Comparison of ENCODE assay signal across 29 cellular contexts in genomic region chr20:41750137-41750536, GRCh38.
"Had no signal": no experiment of that assay in that cellular context is flagged by ENCODE, and none has a peak within 500 bp of the region (broad histone marks: within the 10 kb centered on the region; RNA-seq: fewer than 3 reads in every experiment).

No MANE protein-coding gene starts in this region.

- H3K9me3 Mint-ChIP-seq: natural killer cell treated with Interleukin-12 subunit alpha and Interleukin-12 subunit beta and Interleukin-15 and Interleukin-18, amount 100 ng/mL, for 72 hours; stimulated activated memory B cell treated with anti-CD40 and anti-IgM and Interleukin-4, amounts not matched to agents 10 μg/mL and 1 μg/mL and 100 μg/mL, for 72 hours; stimulated activated naive CD8-positive, alpha-beta T cell treated with anti-CD3 and anti-CD28 coated beads, Interleukin-15, amount 100 ng/mL, for 72 hours; type B pancreatic cell had no signal

- H3K9me3 ChIP-seq: neutrophil, ovary, prostate gland, right lobe of liver, sigmoid colon, suprapubic skin, testis, tibial artery, transverse colon, upper lobe of right lung, uterus had no signal

- H3K4me3 ChIP-seq: ovary, prostate gland, right lobe of liver, sigmoid colon, suprapubic skin, testis, tibial artery, transverse colon, upper lobe of right lung, uterus had no signal

- H3K27me3 ChIP-seq: neutrophil, ovary, right lobe of liver, sigmoid colon, testis, transverse colon, upper lobe of right lung, uterus had no signal

- H3K4me1 ChIP-seq: prostate gland, right lobe of liver, sigmoid colon, suprapubic skin, testis, tibial artery, transverse colon, upper lobe of right lung, uterus had no signal

- H3K4me3 Mint-ChIP-seq: naive B cell; naive thymus-derived CD8-positive, alpha-beta T cell; natural killer cell treated with Interleukin-12 subunit alpha and Interleukin-12 subunit beta and Interleukin-15 and Interleukin-18, amount 100 ng/mL, for 72 hours; nephron progenitor cell; neural crest cell; stimulated activated memory B cell treated with anti-CD40 and anti-IgM and Interleukin-4, amounts not matched to agents 10 μg/mL and 1 μg/mL and 100 μg/mL, for 72 hours; stimulated activated naive CD8-positive, alpha-beta T cell treated with anti-CD3 and anti-CD28 coated beads, Interleukin-15, amount 100 ng/mL, for 72 hours; type B pancreatic cell had no signal

- H3K4me1 Mint-ChIP-seq: naive B cell; naive thymus-derived CD8-positive, alpha-beta T cell; nephron progenitor cell; neural crest cell; stimulated activated naive CD8-positive, alpha-beta T cell treated with anti-CD3 and anti-CD28 coated beads, Interleukin-15, amount 100 ng/mL, for 72 hours had no signal

- H3K36me3 Mint-ChIP-seq: naive B cell; natural killer cell treated with Interleukin-12 subunit alpha and Interleukin-12 subunit beta and Interleukin-15 and Interleukin-18, amount 100 ng/mL, for 72 hours; stimulated activated memory B cell treated with anti-CD40 and anti-IgM and Interleukin-4, amounts not matched to agents 10 μg/mL and 1 μg/mL and 100 μg/mL, for 72 hours; type B pancreatic cell had no signal

- H3K27ac Mint-ChIP-seq: naive B cell; naive thymus-derived CD8-positive, alpha-beta T cell; natural killer cell treated with Interleukin-12 subunit alpha and Interleukin-12 subunit beta and Interleukin-15 and Interleukin-18, amount 100 ng/mL, for 72 hours; nephron progenitor cell; stimulated activated memory B cell treated with anti-CD40 and anti-IgM and Interleukin-4, amounts not matched to agents 10 μg/mL and 1 μg/mL and 100 μg/mL, for 72 hours; stimulated activated naive CD8-positive, alpha-beta T cell treated with anti-CD3 and anti-CD28 coated beads, Interleukin-15, amount 100 ng/mL, for 72 hours; type B pancreatic cell had no signal

- H3K27ac ChIP-seq: neutrophil, ovary, prostate gland, right lobe of liver, sigmoid colon, suprapubic skin, testis, tibial artery, transverse colon, upper lobe of right lung, uterus had no signal

- H3K36me3 ChIP-seq: neutrophil, ovary, prostate gland, right lobe of liver, sigmoid colon, suprapubic skin, tibial artery, transverse colon, upper lobe of right lung, uterus had no signal

- DNase-seq: naive B cell; naive thymus-derived CD8-positive, alpha-beta T cell; nephron progenitor cell; nucleus accumbens; ovary; right cardiac atrium; right lobe of liver; sigmoid colon; small intestine; stimulated activated CD4-positive, alpha-beta T cell treated with anti-CD3 and anti-CD28 coated beads, Interleukin-1b, Interleukin-23, amount 100 ng/mL, for 48 hours; stimulated activated CD4-positive, alpha-beta T cell treated with anti-CD3 and anti-CD28 coated beads, Interleukin-4, amount 100 ng/mL, for 1 hour; stimulated activated CD4-positive, alpha-beta T cell treated with anti-CD3 and anti-CD28 coated beads, Interleukin-4, amount 100 ng/mL, for 4 hours; stimulated activated CD8-positive, alpha-beta memory T cell treated with anti-CD3 and anti-CD28 coated beads, Interleukin-4, amount 100 ng/mL, for 48 hours; stimulated activated naive CD4-positive, alpha-beta T cell; stimulated activated naive CD8-positive, alpha-beta T cell treated with anti-CD3 and anti-CD28 coated beads, Interleukin-15, amount 100 ng/mL, for 72 hours; stimulated activated naive CD8-positive, alpha-beta T cell treated with anti-CD3 and anti-CD28 coated beads, Interleukin-15, Interleukin-2, amounts not matched to agents 100 U/mL and 50 U/mL, for 24 hours; substantia nigra; testis; tibial artery; transverse colon; upper lobe of right lung; uterus had no signal
